29 cellular contexts compared by ENCODE assay signal in the genomic region with DNA sequence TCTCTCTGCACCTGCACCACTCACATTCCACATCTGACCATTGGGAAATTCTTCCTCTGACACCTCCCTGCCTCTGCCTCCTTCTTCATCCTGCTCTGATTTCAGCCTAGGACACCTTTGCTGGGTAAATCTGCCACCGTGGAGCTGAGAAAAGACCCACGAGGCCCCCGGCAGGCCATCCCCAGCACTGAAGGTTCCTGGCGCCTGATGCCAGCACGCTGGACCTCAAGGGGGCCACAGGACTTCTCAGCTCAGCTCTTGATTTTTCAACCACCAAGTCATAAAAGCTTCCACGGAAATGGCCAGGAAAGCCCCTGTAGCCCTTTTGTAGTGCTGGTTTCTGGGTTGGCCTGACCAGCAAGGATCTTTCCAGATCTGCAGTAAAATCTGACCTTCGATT.
DNase-seq lines count a peak whose midpoint lies in the region; FAIRE-seq and TF ChIP-seq lines count a peak whose summit lies in the region.
"Had no signal": no experiment of that assay in that cellular context is flagged by ENCODE, and none has a peak within 500 bp of the region (broad histone marks: within the 10 kb centered on the region; RNA-seq: fewer than 3 reads in every experiment).

No MANE protein-coding gene starts in this region.

- FAIRE-seq in H54 (lab: Jason Lieb, UNC): no peak
- FAIRE-seq: colon, GM18507, islet of Langerhans had no signal

- no peaks in the 10 kb centered on the region for H3F3A ChIP-seq in smooth muscle cell (ENCODE audit: low read depth)

- peak overlapping the region; percentile 4 for H2AFZ ChIP-seq in smooth muscle cell (ENCODE audit: low read depth)

- H3K9me3 ChIP-seq in colonic mucosa (no peaks in the 10 kb centered on the region), smooth muscle cell (replicated peaks; ENCODE audit: low read depth) (no peaks in the 10 kb centered on the region), BE2C (no peaks in the 10 kb centered on the region)
- H3K9me3 ChIP-seq: ovary, SJSA1 had no signal

- H3K9ac ChIP-seq in colonic mucosa (ENCODE audit: low read depth in 2 of 2, low read length in 2 of 2): no peak overlapping the region
- no peak overlapping the region for H3K9ac ChIP-seq in smooth muscle cell (ENCODE audit: low read depth)

- H3K4me3 ChIP-seq in colonic mucosa (no peak overlapping the region), smooth muscle cell (no peak overlapping the region), BE2C (ENCODE audit: low read depth, low read length) (no peak overlapping the region)
- H3K4me3 ChIP-seq: ovary, SJSA1, skin epidermis had no signal

- TF ChIP-seq POLR2A in H54 (IDR thresholded peaks at IDR 0.05; ENCODE audit: low read depth, low read length): no peak

- DNase-seq in HuH-7.5 (ENCODE audit: low spot score) (peak; percentile 88), colonic mucosa (no peak), left kidney (ENCODE audit: low read depth, low spot score) (peak; percentile 72), smooth muscle cell (lab: John Stamatoyannopoulos, UW; ENCODE audit: unreplicated experiment) (no peak), DMS114 treated with DMSO at 0.1 percent for 48 hours (lab: John Stamatoyannopoulos, UW; ENCODE audit: unreplicated experiment) (no peak), medulla oblongata (ENCODE audit: extremely low spot score) (no peak), BE2C (no peak), H54 (ENCODE audit: insufficient read length, low spot score) (no peak)
- DNase-seq: activated CD4-positive, alpha-beta T cell treated with anti-CD3 and anti-CD28 coated beads, Interleukin-2, amount 50 U/mL, for 1 hour; activated CD4-positive, CD25-positive, alpha-beta regulatory T cell; activated effector memory CD4-positive, alpha-beta T cell treated with anti-CD3 and anti-CD28 coated beads, Interleukin-2, amount 50 U/mL, for 16 hours; activated T-cell treated with anti-CD3 and anti-CD28 coated beads, Interleukin-2, amount 50 U/mL, for 24 hours; effector CD8-positive, alpha-beta T cell; IMR-90; MV-4-11; natural killer cell; NCI-H1436; NCI-H2081 treated with DMSO at 0.1 percent for 48 hours; NCI-H345; NCI-H69; ovary; stimulated activated naive B cell treated with anti-CD40 and anti-IgM and Interleukin-4, amounts not matched to agents 10 μg/mL and 1 μg/mL and 100 μg/mL, for 72 hours; T-cell had no signal

- no peaks in the 10 kb centered on the region for H4K20me1 ChIP-seq in smooth muscle cell (ENCODE audit: low read depth)

- TF ChIP-seq CTCF in colonic mucosa (IDR thresholded peaks at IDR 0.05): no peak
- no peak for TF ChIP-seq CTCF in smooth muscle cell (IDR thresholded peaks at IDR 0.05; ENCODE audit: borderline replicate concordance, insufficient read depth, poor library complexity, severe bottlenecking)
- TF ChIP-seq CTCF in BE2C (IDR thresholded peaks at IDR 0.05; ENCODE audit: low read depth, low read length): no peak

- H3K79me2 ChIP-seq in smooth muscle cell (ENCODE audit: low read depth): no peaks in the 10 kb centered on the region

- no peaks in the 10 kb centered on the region for H3K36me3 ChIP-seq in colonic mucosa
- no peaks in the 10 kb centered on the region for H3K36me3 ChIP-seq in smooth muscle cell (ENCODE audit: low read depth)
- no peaks in the 10 kb centered on the region for H3K36me3 ChIP-seq in BE2C
- H3K36me3 ChIP-seq: ovary, SJSA1 had no signal

- H3K4me1 ChIP-seq in colonic mucosa (no peaks in the 10 kb centered on the region), smooth muscle cell (ENCODE audit: low read depth) (peaks cover 6% of the 10 kb centered on the region), BE2C (no peaks in the 10 kb centered on the region)
- H3K4me1 ChIP-seq: SJSA1 had no signal

- intact Hi-C loops in colonic mucosa (cut with DNase I): no loop called here

- H3K27me3 ChIP-seq in colonic mucosa (no peaks in the 10 kb centered on the region), smooth muscle cell (ENCODE audit: low read depth) (no peaks in the 10 kb centered on the region), BE2C (no peaks in the 10 kb centered on the region)
- H3K27me3 ChIP-seq: ovary, SJSA1 had no signal

- H3K27ac ChIP-seq in colonic mucosa (peak overlapping the region; percentile 13), smooth muscle cell (ENCODE audit: low read depth) (no peak overlapping the region)
- H3K27ac ChIP-seq: epithelial cell of prostate, ovary, SJSA1, skin epidermis had no signal

- no peak overlapping the region for H3K4me2 ChIP-seq in smooth muscle cell

- 71% methylated on average over 7 of the region's 7 CpGs for WGBS in smooth muscle cell (ENCODE audit: low lambda C conversion rate)

Comparison
In these comparisons a context has a peak if more than half of its experiments do, and no peak if none do; other contexts are left out.
1. DNase-seq: peak in HuH-7.5 (single experiment) and left kidney (single experiment); none in colonic mucosa (single experiment), smooth muscle cell (single experiment), DMS114 treated with DMSO at 0.1 percent for 48 hours (single experiment), medulla oblongata (single experiment), BE2C (single experiment) and H54 (single experiment).